14 cellular contexts compared by ENCODE assay signal in genomic region chr3:126014252-126014651, GRCh38. TPM values are rescaled to one million over a fixed set of nuclear protein-coding genes. Genes with fewer than 3 reads are reported as not detected.
A peak's percentile ranks its signal among the peaks of the same experiment; 100 is the strongest.
DNase-seq lines count a peak whose midpoint lies in the region; ATAC-seq and TF ChIP-seq lines count a peak whose summit lies in the region.
"Had no signal": no experiment of that assay in that cellular context is flagged by ENCODE, and none has a peak within 500 bp of the region (broad histone marks: within the 10 kb centered on the region; RNA-seq: fewer than 3 reads in every experiment).

No MANE protein-coding gene starts in this region.

- H3K36me3 ChIP-seq in adrenal gland (replicated peaks in 1 of 2) (no peaks in the 10 kb centered on the region), upper lobe of right lung (no peaks in the 10 kb centered on the region)

- no peak for TF ChIP-seq POLR2A in adrenal gland (IDR thresholded peaks at IDR 0.05)

- H3K27me3 ChIP-seq in adrenal gland (no peaks in the 10 kb centered on the region), foreskin keratinocyte (no peaks in the 10 kb centered on the region), upper lobe of right lung (no peaks in the 10 kb centered on the region)

- H3K4me1 ChIP-seq in adrenal gland (replicated peaks in 1 of 2) (no peaks in the 10 kb centered on the region), foreskin keratinocyte (no peaks in the 10 kb centered on the region), upper lobe of right lung (no peaks in the 10 kb centered on the region)

- WGBS in adrenal gland, 4 donors: 43 to 57% (median 51%) methylated on average over 4 of the region's 4 CpGs

- intact Hi-C loops in adrenal gland (cut with DNase I) (no loop called here), upper lobe of right lung (cut with DNase I) (no loop called here)

- DNase-seq in GM04504 (ENCODE audit: low read depth): peak; percentile 58
- peak in 5 of 7 donors; percentile 16 to 56 (median 45) for DNase-seq in adrenal gland
- DNase-seq in foreskin keratinocyte: peak; percentile 14 to 43
- DNase-seq in upper lobe of right lung: peak; percentile 46
- DNase-seq in NCI-H2227 (lab: John Stamatoyannopoulos, UW; ENCODE audit: unreplicated experiment): no peak
- no peak for DNase-seq in DMS153 (lab: John Stamatoyannopoulos, UW)
- DNase-seq: activated CD4-positive, alpha-beta memory T cell treated with anti-CD3 and anti-CD28 coated beads for 36 hours; activated effector memory CD4-positive, alpha-beta T cell treated with anti-CD3 and anti-CD28 coated beads, Interleukin-2, amount 50 U/mL, for 16 hours; CD8-positive, alpha-beta memory T cell; NCI-H1436 treated with DMSO at 0.1 percent for 48 hours; NCI-H526; right cardiac atrium had no signal

- H3K9me3 ChIP-seq in adrenal gland (replicated peaks in 1 of 3) (no peaks in the 10 kb centered on the region), upper lobe of right lung (no peaks in the 10 kb centered on the region)

- TF ChIP-seq CTCF in adrenal gland (IDR thresholded peaks at IDR 0.05) (no peak), foreskin keratinocyte (conservative IDR thresholded peaks at IDR 0.05) (no peak), upper lobe of right lung (IDR thresholded peaks at IDR 0.05) (no peak)

- ATAC-seq in foreskin keratinocyte (peak; percentile 33), upper lobe of right lung (no peak), HG02938 (IDR thresholded peaks at IDR 0.05; ENCODE audit: unreplicated experiment) (no peak)
- ATAC-seq: right cardiac atrium had no signal

- no peak overlapping the region for H3K4me3 ChIP-seq in adrenal gland
- no peak overlapping the region for H3K4me3 ChIP-seq in upper lobe of right lung

- H3K27ac ChIP-seq in adrenal gland (no peak overlapping the region), foreskin keratinocyte (no peak overlapping the region), upper lobe of right lung (no peak overlapping the region)

RNA-seq across cellular contexts. Expression of gene ROPN1B, which starts 45.3 kb away (rescaled TPM):
- total RNA-seq in adrenal gland (under 1 TPM in 5 of 8 donors, not detected in 3; 0.32 to 0.69 (median 0.35) TPM), foreskin keratinocyte (0.20 TPM in 1 of 2 replicates, not detected in the other), upper lobe of right lung (not detected)
- polyA plus RNA-seq in adrenal gland (1 to 10 TPM in 1 of 3 donors, under 1 TPM in 2; 0.13 to 1.1 (median 0.72) TPM), foreskin keratinocyte (0.21 TPM in 1 of 2 replicates, not detected in the other)
- total RNA-seq: activated CD4-positive, alpha-beta memory T cell treated with anti-CD3 and anti-CD28 coated beads for 36 hours; CD8-positive, alpha-beta memory T cell; epithelial cell of proximal tubule had no signal
- polyA plus RNA-seq: CD8-positive, alpha-beta memory T cell had no signal

Comparison
In these comparisons a context has a peak if more than half of its experiments do, and no peak if none do; other contexts are left out.
1. DNase-seq: peak in GM04504 (single experiment), adrenal gland (5 of 7), foreskin keratinocyte (2 of 2) and upper lobe of right lung (single experiment); none in NCI-H2227 (single experiment) and DMS153 (single experiment).